Comparison of ENCODE assay signal across 20 cellular contexts in the genomic region with DNA sequence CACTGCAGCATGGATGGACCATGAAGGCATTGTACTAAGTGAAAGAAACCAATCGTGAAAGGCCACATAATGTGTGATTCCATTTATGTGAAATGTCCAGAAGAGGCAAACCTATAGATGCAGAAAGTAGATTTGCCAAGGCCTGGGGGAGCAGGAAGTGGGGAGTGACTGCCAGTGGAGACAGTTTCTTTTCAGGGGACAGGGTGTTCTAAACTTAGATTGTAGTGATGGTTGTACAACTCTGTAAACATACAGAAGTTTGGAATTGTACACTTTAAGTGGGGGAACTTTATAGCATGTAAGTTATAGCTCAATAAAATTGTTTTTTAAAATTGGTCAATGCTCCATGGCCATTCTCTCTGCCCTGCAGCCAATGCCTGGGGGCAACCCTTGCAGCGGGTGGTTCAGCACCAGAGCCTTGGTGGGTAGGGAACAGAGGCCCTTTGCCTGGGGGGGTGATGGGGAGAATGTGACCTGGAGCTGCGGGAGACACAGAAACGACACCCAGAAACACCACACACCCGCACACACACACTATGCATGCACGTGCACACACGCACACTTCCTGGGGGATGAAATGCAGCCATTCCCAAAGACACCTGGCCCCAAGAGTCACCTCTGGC. TPM values are rescaled to one million over a fixed set of nuclear protein-coding genes. Genes with fewer than 3 reads are reported as not detected.
DNase-seq lines count a peak whose midpoint lies in the region; ATAC-seq, FAIRE-seq and TF ChIP-seq lines count a peak whose summit lies in the region.
"Had no signal": no experiment of that assay in that cellular context is flagged by ENCODE, and none has a peak within 500 bp of the region (broad histone marks: within the 10 kb centered on the region; RNA-seq: fewer than 3 reads in every experiment).

No MANE protein-coding gene starts in this region.

- 56% methylated on average over 4 of the region's 7 CpGs for WGBS in K562 (ENCODE audit: insufficient coverage, low coverage, missing lambda C conversion rate)

- intact Hi-C loops in Panc1 (cut with micrococcal nuclease; ENCODE audit: unreplicated experiment) (no loop called here), K562 (cut with micrococcal nuclease) (no loop called here)

- TF ChIP-seq RAD21 in K562 (CRISPR knock-in tag; conservative IDR thresholded peaks at IDR 0.05 in 1 of 2, IDR thresholded peaks at IDR 0.05 in 1 of 2), result no peak

- no peaks in the 10 kb centered on the region for H3K36me3 Mint-ChIP-seq in stimulated activated effector memory CD8-positive, alpha-beta T cell treated with anti-CD3 and anti-CD28 coated beads, Interleukin-12 subunit alpha, Interleukin-12 subunit beta, amount 100 ng/mL, for 72 hours

- no peak overlapping the region for H3K27ac Mint-ChIP-seq in stimulated activated effector memory CD8-positive, alpha-beta T cell treated with anti-CD3 and anti-CD28 coated beads, Interleukin-12 subunit alpha, Interleukin-12 subunit beta, amount 100 ng/mL, for 72 hours
- H3K27ac Mint-ChIP-seq: H9, T-helper 17 cell had no signal

- H3K4me2 ChIP-seq in K562 (ENCODE audit: insufficient read depth, low read length), result no peak overlapping the region; the same call in 1 of the 2 replicates
- H3K4me2 ChIP-seq: BLaER1 treated with 17β-estradiol and CSF1 and Interleukin-3, amounts not matched to agents 10 nM and 100 nM had no signal

- H3K9me3 ChIP-seq in Panc1 (ENCODE audit: control insufficient read depth, insufficient read depth, low read depth, low read length) (no peaks in the 10 kb centered on the region), K562 (replicated peaks; ENCODE audit: control insufficient read depth, insufficient read depth, low read depth, low read length) (peaks cover 2% of the 10 kb centered on the region; the same call in 1 of the 2 replicates)
- H3K9me3 ChIP-seq: SJCRH30 had no signal

- CTCF ChIA-PET in Panc1 (lab: Charles Lee), result no interaction called here
- CTCF ChIA-PET in K562 (lab: Yijun Ruan, JAX; ENCODE audit: low intra/inter-chr PET ratio), result no interaction called here

- no peak overlapping the region for H3K4me3 Mint-ChIP-seq in stimulated activated effector memory CD8-positive, alpha-beta T cell treated with anti-CD3 and anti-CD28 coated beads, Interleukin-12 subunit alpha, Interleukin-12 subunit beta, amount 100 ng/mL, for 72 hours
- H3K4me3 Mint-ChIP-seq: H9, T-helper 17 cell had no signal

- H3K27ac ChIP-seq in C4-2B (peak overlapping the region; percentile 43), Panc1 (ENCODE audit: low read length) (peak overlapping the region; percentile 65; the same call in 1 of the 2 replicates), K562 (ENCODE audit: extremely low read depth, low read depth, low read length) (peak overlapping the region; percentile 71; the same call in 1 of the 3 replicates)
- H3K27ac ChIP-seq: BLaER1 treated with 17β-estradiol and CSF1 and Interleukin-3, amounts not matched to agents 10 nM and 100 nM; SJCRH30 had no signal

- no peak overlapping the region for H3K4me3 ChIP-seq in Panc1 (ENCODE audit: low read depth in 2 of 2, low read length in 2 of 2)
- H3K4me3 ChIP-seq in K562, result no peak overlapping the region
- H3K4me3 ChIP-seq: BLaER1 treated with 17β-estradiol and CSF1 and Interleukin-3, amounts not matched to agents 10 nM and 100 nM; SJCRH30 had no signal

- TF ChIP-seq CTCF in C4-2B (conservative IDR thresholded peaks at IDR 0.05) (no peak), Panc1 (IDR thresholded peaks at IDR 0.05) (no peak), K562 (IDR thresholded peaks at IDR 0.05 in 2 of 3, conservative IDR thresholded peaks at IDR 0.05 in 1 of 3; ENCODE audit: insufficient read depth in 2 of 3, low read depth in 1 of 3, low read length in 3 of 3) (no peak)

- H3K36me3 ChIP-seq in Panc1 (ENCODE audit: control insufficient read depth, insufficient read depth, low read length), result no peaks in the 10 kb centered on the region
- no peaks in the 10 kb centered on the region for H3K36me3 ChIP-seq in K562 (ENCODE audit: control insufficient read depth, insufficient read depth, low read length)
- H3K36me3 ChIP-seq: BLaER1 treated with 17β-estradiol and CSF1 and Interleukin-3, amounts not matched to agents 10 nM and 100 nM; SJCRH30 had no signal

- no peaks in the 10 kb centered on the region for H3K4me1 Mint-ChIP-seq in stimulated activated effector memory CD8-positive, alpha-beta T cell treated with anti-CD3 and anti-CD28 coated beads, Interleukin-12 subunit alpha, Interleukin-12 subunit beta, amount 100 ng/mL, for 72 hours

- no peaks in the 10 kb centered on the region for H3K9me1 ChIP-seq in K562 (ENCODE audit: control insufficient read depth, insufficient read depth, low read length)

- no peaks in the 10 kb centered on the region for H3K9me3 Mint-ChIP-seq in stimulated activated effector memory CD8-positive, alpha-beta T cell treated with anti-CD3 and anti-CD28 coated beads, Interleukin-12 subunit alpha, Interleukin-12 subunit beta, amount 100 ng/mL, for 72 hours

- FAIRE-seq in HTR-8/SVneo (lab: Jason Lieb, UNC) (peak; percentile 9), K562 (lab: Jason Lieb, UNC) (no peak)
- FAIRE-seq: D721Med had no signal

- in situ Hi-C loops in Panc1 (cut with HindIII; ENCODE audit: low pct_unique_long_range_greater_than_20kb, low sequenced_read_pairs) (no loop called here), K562 (cut with MboI) (no loop called here)

- POLR2A ChIA-PET in Panc1 (lab: Charles Lee), result no interaction called here
- POLR2A ChIA-PET in K562 (lab: Yijun Ruan, JAX), result interaction anchor here (0.6 to 0.9 kb wide), 3 partner anchors 57 to 82 kb away, joined by 3 to 4 read pairs (median 3); no protein-coding TSS in a partner anchor

- H3K4me1 ChIP-seq in Panc1 (ENCODE audit: control insufficient read depth, insufficient read depth, low read length), result peaks cover 47% of the 10 kb centered on the region
- H3K4me1 ChIP-seq in K562 (replicated peaks in 1 of 2; ENCODE audit: control insufficient read depth in 2 of 2, insufficient read depth in 2 of 2, low read length in 2 of 2), result peaks cover 52 to 88% of the 10 kb centered on the region in 2 experiments
- H3K4me1 ChIP-seq: SJCRH30 had no signal

- DNase-seq in HTR-8/SVneo (ENCODE audit: insufficient read length, low spot score) (no peak), Panc1 (ENCODE audit: low read depth, low spot score) (no peak), K562 (ENCODE audit: extremely low read depth in 1 of 4, low spot score in 3 of 4) (peak in 1 of 4 experiments; percentile 23), RKO (ENCODE audit: low spot score) (no peak), hypothalamus (lab: John Stamatoyannopoulos, UW) (no peak)
- no peak for DNase-seq in stimulated activated effector memory CD8-positive, alpha-beta T cell treated with anti-CD3 and anti-CD28 coated beads, Interleukin-12 subunit alpha, Interleukin-12 subunit beta, amount 100 ng/mL, for 72 hours (ENCODE audit: low spot score in 2 of 2)
- DNase-seq: H9, MV-4-11, NCI-H1417, NCI-H187 treated with DMSO at 0.1 percent for 48 hours, NCI-H2227 treated with DMSO at 0.1 percent for 48 hours, NCI-H510A treated with DMSO at 0.1 percent for 48 hours, NCI-H82, SJCRH30, T-helper 17 cell had no signal

- H4K20me1 ChIP-seq in K562 (replicated peaks; ENCODE audit: control insufficient read depth, insufficient read depth, low read length), result no peaks in the 10 kb centered on the region

- no peak overlapping the region for H2AFZ ChIP-seq in K562 (ENCODE audit: low read depth, low read length)

- no peak for TF ChIP-seq POLR2A in K562 (conservative IDR thresholded peaks at IDR 0.05)

- ATAC-seq in Panc1 (no peak), K562 (no peak), HG02973 (IDR thresholded peaks at IDR 0.05; ENCODE audit: unreplicated experiment) (no peak)
- ATAC-seq in stimulated activated effector memory CD8-positive, alpha-beta T cell treated with anti-CD3 and anti-CD28 coated beads, Interleukin-12 subunit alpha, Interleukin-12 subunit beta, amount 100 ng/mL, for 72 hours, result no peak
- ATAC-seq: T-helper 17 cell had no signal

- no peaks in the 10 kb centered on the region; the same call in 2 of the 3 replicates for H3K79me2 ChIP-seq in K562 (ENCODE audit: control insufficient read depth, insufficient read depth, low read length)

- TF ChIP-seq EP300 in K562 (IDR thresholded peaks at IDR 0.05; ENCODE audit: low read length), result no peak

- peak overlapping the region; percentile 57 to 82; a peak in 2 of 4 replicates for H3K9ac ChIP-seq in K562 (ENCODE audit: insufficient read depth in 1 of 2, low read depth in 2 of 2, low read length in 2 of 2)
- H3K9ac ChIP-seq: BLaER1 treated with 17β-estradiol and CSF1 and Interleukin-3, amounts not matched to agents 10 nM and 100 nM had no signal

- BruUV-seq in Panc1 (replicated peaks; lab: Mats Ljungman, UMichigan) (no TSS peak), K562 (replicated peaks; lab: Mats Ljungman, UMichigan) (no TSS peak)

- H3K27me3 ChIP-seq in Panc1 (ENCODE audit: control insufficient read depth, insufficient read depth, low read length) (no peaks in the 10 kb centered on the region), K562 (ENCODE audit: control insufficient read depth in 2 of 2, insufficient read depth in 2 of 2, low read length in 2 of 2) (no peaks in the 10 kb centered on the region)

TF ChIP-seq in K562, 482 proteins besides CTCF, POLR2A, EP300 and RAD21 (continues in another document):
- TF ChIP-seq ZNF699 (CRISPR knock-in tag; IDR thresholded peaks at IDR 0.05; ENCODE audit: insufficient replicate concordance), result no peak

RNA-seq across cellular contexts. Expression of gene DNAJB8, which starts 43.1 kb away (rescaled TPM):
- not detected for total RNA-seq in Panc1 (2021; ENCODE audit: unreplicated experiment)
- polyA plus RNA-seq in Panc1 (2012; ENCODE audit: insufficient read length), result not detected
- not detected in 2 replicates for total RNA-seq in K562 (2011; cell fraction: chromatin; rRNA removed; ENCODE audit: low replicate concordance)
- not detected in 2 replicates for total RNA-seq in K562 (2011; cell fraction: nucleolus; rRNA removed)
- total RNA-seq in K562 (2011; cell fraction: nucleoplasm; rRNA removed), result not detected in 2 replicates
- total RNA-seq in K562 (2014; rRNA removed), result 0.04 TPM in 1 of 2 replicates, not detected in the other
- total RNA-seq in K562 (2014; rRNA removed; fragmentation: Illumina TruSeq; extraction: Trizol), result not detected in 2 replicates
- total RNA-seq in K562 (2015; rRNA removed; fragmentation: Illumina TruSeq; extraction: Trizol), result not detected in 2 replicates
- total RNA-seq in K562 (2021), result not detected in 2 replicates
- not detected in 2 replicates for polyA plus RNA-seq in K562 (2011; rRNA removed)
- polyA plus RNA-seq in K562 (2011; cell fraction: cytosol; rRNA removed), result not detected in 2 replicates
- not detected in 2 replicates for polyA plus RNA-seq in K562 (2011; cell fraction: nucleus; rRNA removed)
- polyA plus RNA-seq in K562 (2012), result not detected in 2 replicates
- not detected in 2 replicates for polyA plus RNA-seq in K562 (2014; fragmentation: Illumina TruSeq; extraction: Trizol)
- not detected for polyA plus RNA-seq in K562 (2014; fragmentation: Nextera tagmentation; extraction: Ambion mirVana)
- polyA plus RNA-seq in K562 (2014; rRNA removed), result not detected in 2 replicates
- not detected in 2 replicates for polyA minus RNA-seq in K562 (2011; rRNA and poly(A)+ RNA removed)
- not detected in 2 replicates for polyA minus RNA-seq in K562 (2011; cell fraction: cytosol; rRNA and poly(A)+ RNA removed)
- polyA minus RNA-seq in K562 (2011; cell fraction: nucleus; rRNA and poly(A)+ RNA removed), result not detected in 2 replicates
- total RNA-seq: H9, RPMI7951, SJCRH30, T-helper 17 cell had no signal
